15 cellular contexts compared by ENCODE assay signal in genomic region chr17:38930782-38931181, GRCh38. TPM values are rescaled to one million over a fixed set of nuclear protein-coding genes. Genes with fewer than 3 reads are reported as not detected.
"Had no signal": no experiment of that assay in that cellular context is flagged by ENCODE, and none has a peak within 500 bp of the region (broad histone marks: within the 10 kb centered on the region; RNA-seq: fewer than 3 reads in every experiment).

No MANE protein-coding gene starts in this region.

RNA-seq across cellular contexts. Expression of gene FBXO47, which starts 36.4 kb away (rescaled TPM):
- total RNA-seq: chondrocyte, colonic mucosa, dermis blood vessel endothelial cell, endodermal cell, endothelial cell of umbilical vein, epithelial cell of proximal tubule, esophagus mucosa, esophagus squamous epithelium, fibroblast of villous mesenchyme, foreskin keratinocyte, frontal cortex, gastrocnemius medialis, glomerular endothelial cell had no signal
- polyA plus RNA-seq: endothelial cell of umbilical vein, esophagus, foreskin keratinocyte, heart left ventricle had no signal
